17 cellular contexts compared by ENCODE assay signal in the genomic region with DNA sequence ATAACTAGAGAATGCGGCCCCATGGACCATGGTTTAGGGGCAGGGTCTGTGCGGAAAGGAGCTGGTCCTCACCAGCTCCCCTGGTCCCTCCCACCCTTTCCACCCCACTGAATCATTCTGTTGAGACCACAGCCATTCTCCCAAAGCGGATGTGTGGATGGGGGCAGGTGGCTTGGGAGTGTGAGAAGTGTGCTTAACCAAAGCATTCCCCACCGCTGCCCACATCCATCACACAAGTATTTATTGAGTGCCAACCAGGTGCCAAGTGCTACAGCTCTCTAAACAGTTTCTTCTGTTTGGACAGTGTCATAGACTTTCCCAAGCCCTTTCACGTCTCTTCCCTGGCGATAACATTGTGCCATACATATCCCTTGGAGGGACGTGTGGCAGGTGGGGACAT. TPM values are rescaled to one million over a fixed set of nuclear protein-coding genes. Genes with fewer than 3 reads are reported as not detected.
DNase-seq lines count a peak whose midpoint lies in the region; ATAC-seq, FAIRE-seq and TF ChIP-seq lines count a peak whose summit lies in the region.
"Had no signal": no experiment of that assay in that cellular context is flagged by ENCODE, and none has a peak within 500 bp of the region (broad histone marks: within the 10 kb centered on the region; RNA-seq: fewer than 3 reads in every experiment).

No MANE protein-coding gene starts in this region.

- H3K4me1 ChIP-seq in cardiac muscle cell (ENCODE audit: low read depth) (peaks cover 32% of the 10 kb centered on the region), mucosa of rectum (ENCODE audit: control insufficient read depth in 2 of 2, insufficient read depth in 2 of 2, low read length in 2 of 2) (peaks cover 0 to 2% of the 10 kb centered on the region in 2 donors)
- no peaks in the 10 kb centered on the region for H3K4me1 ChIP-seq in CD8-positive, alpha-beta memory T cell (ENCODE audit: insufficient read depth, low read length)

- POLR2A ChIA-PET in CD8-positive, alpha-beta memory T cell (lab: Charles Lee), result no interaction called here

- no peak for DNase-seq in cardiac muscle cell (ENCODE audit: low read depth in 1 of 2, low spot score in 1 of 2)
- no peak for DNase-seq in left cardiac atrium
- peak; percentile 59 for DNase-seq in amniotic epithelial cell (ENCODE audit: low read depth)
- DNase-seq in urothelium cell line (ENCODE audit: low spot score), result peak; percentile 85
- DNase-seq in RKO (ENCODE audit: low spot score), result no peak
- no peak for DNase-seq in CD8-positive, alpha-beta memory T cell
- DNase-seq in hippocampal formation (lab: John Stamatoyannopoulos, UW), result no peak
- DNase-seq: activated CD4-positive, alpha-beta T cell treated with anti-CD3 and anti-CD28 coated beads, Interleukin-2, amount 50 U/mL, for 4 hours; activated gamma-delta T cell; naive B cell; NCI-H187 treated with DMSO at 0.1 percent for 48 hours; small intestine had no signal

- H3K4me3 Mint-ChIP-seq in CD8-positive, alpha-beta memory T cell, result no peak overlapping the region
- H3K4me3 Mint-ChIP-seq: naive B cell; T-helper 1 cell treated with Interleukin-12 subunit alpha and Interleukin-12 subunit beta and Interleukin-4 antibody, amounts not matched to agents 30 μg/mL and 1 μg/mL, for 36 hours had no signal

- H3K27ac Mint-ChIP-seq in CD8-positive, alpha-beta memory T cell, result no peak overlapping the region
- H3K27ac Mint-ChIP-seq: T-helper 1 cell treated with Interleukin-12 subunit alpha and Interleukin-12 subunit beta and Interleukin-4 antibody, amounts not matched to agents 30 μg/mL and 1 μg/mL, for 36 hours had no signal

- no peak overlapping the region for H3K4me3 ChIP-seq in cardiac muscle cell
- no peak overlapping the region for H3K4me3 ChIP-seq in mucosa of rectum (ENCODE audit: low read length in 2 of 2)
- no peak overlapping the region for H3K4me3 ChIP-seq in CD8-positive, alpha-beta memory T cell (ENCODE audit: low read length)
- H3K4me3 ChIP-seq: tibial nerve had no signal

- FAIRE-seq in urothelium cell line (lab: Jason Lieb, UNC), result peak; percentile 96
- FAIRE-seq: A204.1, islet of Langerhans, small intestine had no signal

- no peaks in the 10 kb centered on the region for H3K9me3 ChIP-seq in cardiac muscle cell (ENCODE audit: low read depth)
- no peaks in the 10 kb centered on the region for H3K9me3 ChIP-seq in mucosa of rectum (ENCODE audit: control insufficient read depth in 2 of 2, low read length in 2 of 2)
- no peaks in the 10 kb centered on the region for H3K9me3 ChIP-seq in CD8-positive, alpha-beta memory T cell (ENCODE audit: low read length)
- H3K9me3 ChIP-seq: tibial nerve had no signal

- H3K27me3 ChIP-seq in cardiac muscle cell (no peaks in the 10 kb centered on the region), mucosa of rectum (ENCODE audit: control insufficient read depth in 2 of 2, insufficient read depth in 2 of 2, low read length in 2 of 2) (peaks cover 6 to 10% of the 10 kb centered on the region in 2 donors)
- no peaks in the 10 kb centered on the region for H3K27me3 ChIP-seq in CD8-positive, alpha-beta memory T cell (ENCODE audit: insufficient read depth, low read length, poor library complexity, severe bottlenecking)

- H3K4me1 Mint-ChIP-seq in CD8-positive, alpha-beta memory T cell, result peaks cover 0 to 8% (median 3%) of the 10 kb centered on the region in 3 donors

- peaks cover 0 to 5% (median 0%) of the 10 kb centered on the region in 3 donors for H3K36me3 Mint-ChIP-seq in CD8-positive, alpha-beta memory T cell
- H3K36me3 Mint-ChIP-seq: naive B cell had no signal

- no peak for ATAC-seq in left cardiac atrium

- CTCF ChIA-PET in CD8-positive, alpha-beta memory T cell (lab: Charles Lee), result interaction anchor here (1.5 kb wide), 1 partner anchor 17 kb away, joined by 3 read pairs; no protein-coding TSS in a partner anchor

- peaks cover 13 to 34% of the 10 kb centered on the region in 2 donors for H3K27me3 Mint-ChIP-seq in CD8-positive, alpha-beta memory T cell

- no peaks in the 10 kb centered on the region for H3K9me3 Mint-ChIP-seq in CD8-positive, alpha-beta memory T cell
- H3K9me3 Mint-ChIP-seq: T-helper 1 cell treated with Interleukin-12 subunit alpha and Interleukin-12 subunit beta and Interleukin-4 antibody, amounts not matched to agents 30 μg/mL and 1 μg/mL, for 36 hours had no signal

- peaks cover 16% of the 10 kb centered on the region for H3K36me3 ChIP-seq in cardiac muscle cell
- no peaks in the 10 kb centered on the region for H3K36me3 ChIP-seq in mucosa of rectum (ENCODE audit: control insufficient read depth in 2 of 2, insufficient read depth in 2 of 2, low read length in 2 of 2)
- no peaks in the 10 kb centered on the region for H3K36me3 ChIP-seq in CD8-positive, alpha-beta memory T cell (ENCODE audit: insufficient read depth, low read length)
- H3K36me3 ChIP-seq: tibial nerve had no signal

- TF ChIP-seq CTCF in cardiac muscle cell (IDR thresholded peaks at IDR 0.05; ENCODE audit: low read depth, low read length), result no peak

- H3K9ac ChIP-seq in mucosa of rectum (ENCODE audit: low read depth in 1 of 2, low read length in 2 of 2), result no peak overlapping the region

- H3K27ac ChIP-seq in cardiac muscle cell (peak overlapping the region; percentile 82), mucosa of rectum (ENCODE audit: low read depth in 2 of 2, low read length in 2 of 2) (peak overlapping the region; percentile 52 to 67)
- no peak overlapping the region for H3K27ac ChIP-seq in CD8-positive, alpha-beta memory T cell (ENCODE audit: low read depth, low read length)

- intact Hi-C loops in left cardiac atrium (cut with DNase I), result no loop called here

RNA-seq across cellular contexts. Expression of a gene that starts 19.6 kb away (rescaled TPM):
- 275 and 292 TPM in 2 replicates for total RNA-seq in cardiac muscle cell
- polyA plus RNA-seq in cardiac muscle cell, result 185 and 188 TPM in 2 replicates
- 10 to 100 TPM; 94.6 to 94.9 TPM for total RNA-seq in left cardiac atrium
- 1 to 10 TPM in 1 of 2 experiments, under 1 TPM in 1; 0.94 to 1.0 TPM for total RNA-seq in CD8-positive, alpha-beta memory T cell
- 0.48 TPM for polyA plus RNA-seq in CD8-positive, alpha-beta memory T cell

RNA-seq across cellular contexts. Expression of a gene that starts 36.0 kb away (rescaled TPM):
- 37.2 and 47.0 TPM in 2 replicates for total RNA-seq in cardiac muscle cell
- polyA plus RNA-seq in cardiac muscle cell, result 17.5 and 20.4 TPM in 2 replicates
- 1,000 to 10,000 TPM; 5,895 to 7,519 TPM for total RNA-seq in left cardiac atrium
- total RNA-seq in CD8-positive, alpha-beta memory T cell, result not detected
- not detected for polyA plus RNA-seq in CD8-positive, alpha-beta memory T cell

RNA-seq across cellular contexts. Expression of a gene that starts 44.5 kb away (rescaled TPM):
- total RNA-seq in cardiac muscle cell, result 35.0 and 45.5 TPM in 2 replicates
- polyA plus RNA-seq in cardiac muscle cell, result 52.7 and 67.5 TPM in 2 replicates
- 10 to 100 TPM; 29.0 to 30.0 TPM for total RNA-seq in left cardiac atrium
- total RNA-seq in CD8-positive, alpha-beta memory T cell, result 10 to 100 TPM; 36.9 to 37.1 TPM
- polyA plus RNA-seq in CD8-positive, alpha-beta memory T cell, result 32.5 TPM

Comparison
In these comparisons a context has a peak if more than half of its experiments do, and no peak if none do; other contexts are left out.
1. RNA of a gene that starts 36.0 kb away (total RNA-seq): 5,895 to 7,519 TPM in left cardiac atrium; 37.2 to 47.0 TPM in cardiac muscle cell and not detected in CD8-positive, alpha-beta memory T cell; every median in the first group is over 100 times any median in the second.
2. DNase-seq: peak in amniotic epithelial cell (single experiment) and urothelium cell line (single experiment); none in cardiac muscle cell (0 of 2), left cardiac atrium (single experiment), RKO (single experiment), CD8-positive, alpha-beta memory T cell (0 of 5) and hippocampal formation (0 of 2).
3. RNA of a gene that starts 19.6 kb away (total RNA-seq): 275 to 292 TPM in cardiac muscle cell and 94.6 to 94.9 TPM in left cardiac atrium; 0.94 to 1.0 TPM in CD8-positive, alpha-beta memory T cell; every median in the first group is over 10 times any median in the second.